In the genomic region with DNA sequence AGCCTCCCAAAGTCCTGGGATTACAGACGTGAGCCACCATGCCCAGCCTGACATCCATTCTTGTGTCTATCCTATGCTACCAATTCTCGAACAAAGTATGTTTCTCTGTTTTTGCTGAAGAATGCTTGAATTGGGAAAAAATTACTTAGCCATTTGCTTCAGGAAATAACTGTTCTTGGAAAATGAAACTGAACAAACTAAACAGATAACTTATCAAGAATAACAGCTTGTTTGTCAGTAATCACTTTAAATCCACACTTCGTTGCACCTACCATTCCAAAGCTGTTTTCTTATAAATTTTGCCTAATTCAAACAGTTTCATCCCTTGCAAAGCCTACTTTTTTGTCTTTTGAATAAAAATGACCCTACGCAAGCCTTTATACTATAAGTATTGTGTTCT, we compare ENCODE assay signal across 1 cellular context.
TF ChIP-seq lines count a peak whose summit lies in the region.

No MANE protein-coding gene starts in this region.

TF ChIP-seq in K562, 482 proteins besides CTCF, POLR2A, EP300 and RAD21 (continued from another document):
- TF ChIP-seq ZFP91 (CRISPR knock-in tag; IDR thresholded peaks at IDR 0.05) (no peak), ZNF3 (CRISPR knock-in tag; IDR thresholded peaks at IDR 0.05) (no peak), SMARCA4 (IDR thresholded peaks at IDR 0.05) (peak; percentile 59; the same call in 1 of the 2 replicates)
